ENCODE assay signal across 1 cellular context in genomic region chr11:121525376-121525775, GRCh38.
TF ChIP-seq lines count a peak whose summit lies in the region.

No MANE protein-coding gene starts in this region.

TF ChIP-seq in GM12878, 131 proteins besides CTCF, POLR2A, EP300 and RAD21:
- TF ChIP-seq SMAD5 (IDR thresholded peaks at IDR 0.05; ENCODE audit: low read depth) (no peak), MTA2 (IDR thresholded peaks at IDR 0.05; ENCODE audit: low read depth) (no peak), ZNF217 (IDR thresholded peaks at IDR 0.05) (peak; percentile 69; the same call in 1 of the 2 replicates), CHD1 (IDR thresholded peaks at IDR 0.05; ENCODE audit: low read depth, low read length) (no peak), MEF2B (IDR thresholded peaks at IDR 0.05; ENCODE audit: partially characterized antibody, poor library complexity, severe bottlenecking) (no peak), FOS (IDR thresholded peaks at IDR 0.05; ENCODE audit: borderline replicate concordance, extremely low read depth, insufficient read length) (no peak), ZNF384 (IDR thresholded peaks at IDR 0.05; ENCODE audit: borderline replicate concordance, low read depth, low read length) (no peak), ZNF274 (IDR thresholded peaks at IDR 0.05; ENCODE audit: insufficient read depth, insufficient read length) (no peak), HCFC1 (IDR thresholded peaks at IDR 0.05; ENCODE audit: low read length) (no peak), IRF4 (IDR thresholded peaks at IDR 0.05; ENCODE audit: low read depth, low read length) (no peak), ETV6 (conservative IDR thresholded peaks at IDR 0.05 in 1 of 2, IDR thresholded peaks at IDR 0.05 in 1 of 2; ENCODE audit: borderline replicate concordance in 1 of 2, low read depth in 1 of 2) (no peak), HDAC6 (IDR thresholded peaks at IDR 0.05; ENCODE audit: unreplicated experiment) (no peak), IRF3 (IDR thresholded peaks at IDR 0.05) (no peak), MAX (IDR thresholded peaks at IDR 0.05; ENCODE audit: low read depth, low read length) (no peak), SMARCA5 (IDR thresholded peaks at IDR 0.05) (0 out of 2 replicates have a peak, but pooled peaks have one; percentile 34)
